Comparison of ENCODE assay signal across 2 cellular contexts in genomic region chr19:30419581-30420180, GRCh38.
TF ChIP-seq lines count a peak whose summit lies in the region.

No MANE protein-coding gene starts in this region.

TF ChIP-seq in SK-N-SH, 30 proteins besides CTCF, POLR2A, EP300 and RAD21 (continued from another document):
- TF ChIP-seq USF1 (IDR thresholded peaks at IDR 0.05; ENCODE audit: borderline replicate concordance, low read depth), result no peak
- no peak for TF ChIP-seq POLR2AphosphoS5 (IDR thresholded peaks at IDR 0.05; ENCODE audit: low read depth, low read length)
- TF ChIP-seq SMC3 (IDR thresholded peaks at IDR 0.05; ENCODE audit: low read depth, low read length), result no peak
- TF ChIP-seq NFIC (IDR thresholded peaks at IDR 0.05; ENCODE audit: borderline replicate concordance), result no peak
- no peak for TF ChIP-seq IRF3 (IDR thresholded peaks at IDR 0.05; ENCODE audit: low read depth, low read length)

TF ChIP-seq in SK-N-SH treated with all-trans-retinoic acid at 6 μM for 48 hours, 23 proteins besides CTCF, POLR2A, EP300 and RAD21 (continued from another document):
- TF ChIP-seq, protein P1, sequence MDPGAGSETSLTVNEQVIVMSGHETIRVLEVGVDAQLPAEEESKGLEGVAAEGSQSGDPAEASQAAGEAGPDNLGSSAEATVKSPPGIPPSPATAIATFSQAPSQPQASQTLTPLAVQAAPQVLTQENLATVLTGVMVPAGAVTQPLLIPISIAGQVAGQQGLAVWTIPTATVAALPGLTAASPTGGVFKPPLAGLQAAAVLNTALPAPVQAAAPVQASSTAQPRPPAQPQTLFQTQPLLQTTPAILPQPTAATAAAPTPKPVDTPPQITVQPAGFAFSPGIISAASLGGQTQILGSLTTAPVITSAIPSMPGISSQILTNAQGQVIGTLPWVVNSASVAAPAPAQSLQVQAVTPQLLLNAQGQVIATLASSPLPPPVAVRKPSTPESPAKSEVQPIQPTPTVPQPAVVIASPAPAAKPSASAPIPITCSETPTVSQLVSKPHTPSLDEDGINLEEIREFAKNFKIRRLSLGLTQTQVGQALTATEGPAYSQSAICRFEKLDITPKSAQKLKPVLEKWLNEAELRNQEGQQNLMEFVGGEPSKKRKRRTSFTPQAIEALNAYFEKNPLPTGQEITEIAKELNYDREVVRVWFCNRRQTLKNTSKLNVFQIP (CRISPR knock-in tag; IDR thresholded peaks at IDR 0.05; ENCODE audit: borderline replicate concordance, low read depth), result no peak
- TF ChIP-seq ESRRG (CRISPR knock-in tag; IDR thresholded peaks at IDR 0.05), result no peak
- no peak for TF ChIP-seq SNAI2 (CRISPR knock-in tag; IDR thresholded peaks at IDR 0.05)
- no peak for TF ChIP-seq OSR1 (CRISPR knock-in tag; IDR thresholded peaks at IDR 0.05)
- TF ChIP-seq TCF4 (CRISPR knock-in tag; IDR thresholded peaks at IDR 0.05; ENCODE audit: borderline replicate concordance), result no peak
- no peak for TF ChIP-seq ZFP30 (CRISPR knock-in tag; IDR thresholded peaks at IDR 0.05)
- no peak for TF ChIP-seq ZNF565 (CRISPR knock-in tag; conservative IDR thresholded peaks at IDR 0.05; ENCODE audit: low read depth)
- no peak for TF ChIP-seq ZC3H10 (CRISPR knock-in tag; IDR thresholded peaks at IDR 0.05)
- TF ChIP-seq CSRNP3 (CRISPR knock-in tag; IDR thresholded peaks at IDR 0.05), result no peak
- no peak for TF ChIP-seq ZNF8 (CRISPR knock-in tag; IDR thresholded peaks at IDR 0.05)
